Comparison of ENCODE assay signal across 26 cellular contexts in genomic region chr3:135559802-135560201, GRCh38.
"Had no signal": no experiment of that assay in that cellular context is flagged by ENCODE, and none has a peak within 500 bp of the region (broad histone marks: within the 10 kb centered on the region; RNA-seq: fewer than 3 reads in every experiment).

No MANE protein-coding gene starts in this region.

- FAIRE-seq: colon, endothelial cell of umbilical vein, frontal cortex had no signal

- H3K4me1 ChIP-seq: colonic mucosa, esophagus squamous epithelium, foreskin keratinocyte, gastrocnemius medialis, gastroesophageal sphincter, heart left ventricle, heart right ventricle had no signal

- H3K27me3 ChIP-seq: colonic mucosa, esophagus squamous epithelium, foreskin keratinocyte, gastrocnemius medialis, gastroesophageal sphincter, heart left ventricle had no signal

- H3K9me3 ChIP-seq: colonic mucosa, esophagus squamous epithelium, gastrocnemius medialis, gastroesophageal sphincter, heart left ventricle, heart right ventricle had no signal

- ATAC-seq: effector memory CD8-positive, alpha-beta T cell; esophagus mucosa; foreskin keratinocyte; gastrocnemius medialis; gastroesophageal sphincter; heart right ventricle had no signal

- H3K27ac ChIP-seq: colonic mucosa, coronary artery, dorsolateral prefrontal cortex, epithelial cell of prostate, esophagus squamous epithelium, foreskin keratinocyte, gastrocnemius medialis, gastroesophageal sphincter, heart left ventricle, heart right ventricle had no signal

- DNase-seq: colonic mucosa; cortex of kidney; dermis blood vessel endothelial cell; dorsolateral prefrontal cortex; effector CD4-positive, alpha-beta T cell; effector CD8-positive, alpha-beta T cell; effector memory CD4-positive, alpha-beta T cell; effector memory CD8-positive, alpha-beta T cell; endodermal cell; erythroblast; esophagus squamous epithelium; foreskin fibroblast; foreskin keratinocyte; foreskin melanocyte; gastrocnemius medialis; glutamatergic neuron; head of caudate nucleus; heart left ventricle; heart right ventricle had no signal

- H3K4me3 ChIP-seq: colonic mucosa, coronary artery, dorsolateral prefrontal cortex, esophagus squamous epithelium, gastrocnemius medialis, gastroesophageal sphincter, heart left ventricle, heart right ventricle had no signal

- H3K36me3 ChIP-seq: colonic mucosa, esophagus squamous epithelium, gastrocnemius medialis, gastroesophageal sphincter, heart left ventricle, heart right ventricle had no signal
